Comparison of ENCODE assay signal across 23 cellular contexts in the genomic region with DNA sequence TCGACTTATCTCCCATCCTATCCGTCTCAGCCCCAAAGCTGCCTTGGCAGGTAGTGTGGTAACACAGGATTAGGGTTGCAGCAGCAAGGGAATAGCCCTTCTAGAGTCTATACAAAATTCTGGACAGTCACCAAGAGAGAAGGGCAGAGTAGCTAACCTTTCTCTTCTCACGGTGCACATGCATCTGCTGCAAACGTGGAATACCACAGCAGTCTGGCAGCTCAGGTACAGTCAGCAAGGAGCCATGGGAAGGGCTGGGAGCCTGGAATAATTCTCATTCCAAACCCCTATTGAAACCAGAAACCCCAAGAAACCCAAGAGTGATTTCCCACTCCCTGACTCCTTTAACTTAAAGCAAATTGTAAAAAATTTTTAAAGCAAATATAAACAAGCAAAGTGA.
"Had no signal": no experiment of that assay in that cellular context is flagged by ENCODE, and none has a peak within 500 bp of the region (broad histone marks: within the 10 kb centered on the region; RNA-seq: fewer than 3 reads in every experiment).

No MANE protein-coding gene starts in this region.

- DNase-seq: dorsolateral prefrontal cortex; effector CD4-positive, alpha-beta T cell; foreskin fibroblast; gastrocnemius medialis; head of caudate nucleus; left cardiac atrium; left lung; mesenchymal stem cell; midbrain; naive thymus-derived CD4-positive, alpha-beta T cell; nucleus accumbens; stimulated activated CD4-positive, alpha-beta T cell treated with anti-CD3 and anti-CD28 coated beads, Interleukin-2, amount 100 ng/mL, for 24 hours; stimulated activated CD4-positive, alpha-beta T cell treated with anti-CD3 and anti-CD28 coated beads, Interleukin-4, amount 100 ng/mL, for 24 hours; stimulated activated naive CD4-positive, alpha-beta T cell treated with Interleukin-2 at 50 U/mL for 16 hours; stomach; upper lobe of right lung; uterus had no signal

- H3K4me3 ChIP-seq: dorsolateral prefrontal cortex, gastrocnemius medialis, left lung, prostate gland, right atrium auricular region, stomach, thoracic aorta, tibial nerve, upper lobe of right lung, uterus had no signal

- H3K27me3 ChIP-seq: gastrocnemius medialis, left lung, right atrium auricular region, stomach, tibial nerve, upper lobe of right lung, uterus had no signal

- H3K27ac ChIP-seq: dorsolateral prefrontal cortex, epithelial cell of prostate, gastrocnemius medialis, left lung, prostate gland, right atrium auricular region, stomach, thoracic aorta, tibial nerve, upper lobe of right lung, uterus had no signal

- FAIRE-seq: colon had no signal

- H3K36me3 ChIP-seq: gastrocnemius medialis, left lung, prostate gland, right atrium auricular region, stomach, thoracic aorta, tibial nerve, upper lobe of right lung, uterus had no signal

- H3K9me3 ChIP-seq: gastrocnemius medialis, left lung, prostate gland, right atrium auricular region, stomach, thoracic aorta, tibial nerve, upper lobe of right lung, uterus had no signal

- H3K4me1 ChIP-seq: left lung, prostate gland, right atrium auricular region had no signal
